Comparison of ENCODE assay signal across 8 cellular contexts in the genomic region with DNA sequence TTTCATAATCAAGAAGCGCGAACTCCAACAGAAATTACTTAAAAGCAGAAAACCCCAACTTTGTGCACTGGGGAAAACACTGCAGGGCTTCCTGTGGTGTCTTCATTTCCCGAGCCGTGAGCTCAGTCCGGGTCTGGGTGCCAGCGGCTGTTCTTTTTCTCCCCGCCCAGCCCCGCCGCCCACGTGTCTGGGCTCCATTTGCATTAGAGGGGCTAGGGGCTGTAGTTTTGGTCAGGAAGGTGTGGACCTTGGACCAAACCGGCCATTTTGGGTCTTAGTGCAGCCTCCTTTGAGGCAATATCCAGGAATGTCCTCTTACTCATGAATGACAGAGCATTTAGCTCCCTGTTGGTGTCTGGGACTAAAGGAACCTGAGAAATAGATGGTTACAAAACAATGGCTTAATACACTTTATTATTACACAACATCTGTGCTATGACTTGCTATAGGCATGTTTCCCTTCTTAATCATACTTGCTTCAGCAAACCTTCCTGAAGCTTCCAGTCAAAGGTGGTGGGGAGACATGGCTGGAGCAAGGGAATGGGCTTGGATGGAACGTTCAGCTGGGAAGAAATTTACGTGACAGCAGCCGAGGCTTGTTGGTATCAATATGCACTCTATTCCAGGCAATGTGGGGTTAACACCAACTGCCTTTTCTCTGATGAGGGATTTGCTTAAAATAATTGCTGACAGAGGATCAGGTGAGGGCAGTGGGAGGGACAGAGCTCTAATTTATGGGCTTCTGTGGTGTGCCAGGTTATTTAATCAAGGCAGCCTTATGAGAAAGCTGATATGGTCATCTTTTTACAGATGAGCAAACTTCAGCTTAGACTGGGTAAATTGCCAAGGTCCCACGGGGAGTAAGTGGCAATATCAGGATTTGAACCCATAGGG. TPM values are rescaled to one million over a fixed set of nuclear protein-coding genes. Genes with fewer than 3 reads are reported as not detected.
DNase-seq lines count a peak whose midpoint lies in the region; ATAC-seq lines count a peak whose summit lies in the region.

No MANE protein-coding gene starts in this region.

- H3K9me3 Mint-ChIP-seq in effector memory CD8-positive, alpha-beta T cell: no peaks in the 10 kb centered on the region

- peak overlapping the region in 1 of 2 experiments; percentile 24 for H3K4ac ChIP-seq in mesenchymal stem cell (ENCODE audit: low read depth in 1 of 2, low read length in 2 of 2)

- H2BK15ac ChIP-seq in mesenchymal stem cell (ENCODE audit: low read depth, poor library complexity, severe bottlenecking): no peak overlapping the region

- peak overlapping the region; percentile 90 for H3K4me2 ChIP-seq in mesenchymal stem cell (ENCODE audit: low read length, poor library complexity, severe bottlenecking)

- no peak overlapping the region for H2BK5ac ChIP-seq in mesenchymal stem cell (ENCODE audit: low read depth, low read length, poor library complexity, severe bottlenecking)

- WGBS in mesenchymal stem cell: 21% methylated on average over 15 of the region's 15 CpGs

- peak overlapping the region; percentile 13 for H2BK120ac ChIP-seq in mesenchymal stem cell (ENCODE audit: low read depth, low read length)

- no peak overlapping the region for H2AK5ac ChIP-seq in mesenchymal stem cell (ENCODE audit: low read length, severe bottlenecking)

- peaks cover 7% of the 10 kb centered on the region for H3K4me1 ChIP-seq in mesenchymal stem cell (ENCODE audit: control insufficient read depth, insufficient read depth, low read depth, low read length)
- H3K4me1 ChIP-seq in stomach smooth muscle (ENCODE audit: control insufficient read depth, insufficient read depth, low read length): peaks cover 34% of the 10 kb centered on the region

- peak overlapping the region in 1 of 2 experiments; percentile 47 for H3K18ac ChIP-seq in mesenchymal stem cell (ENCODE audit: low read depth in 1 of 2, low read length in 2 of 2)

- H3K27ac ChIP-seq in mesenchymal stem cell (ENCODE audit: low read length, poor library complexity, severe bottlenecking): peak overlapping the region; percentile 15
- H3K27ac ChIP-seq in stomach smooth muscle (ENCODE audit: low read length): peak overlapping the region; percentile 70

- peaks cover 24% of the 10 kb centered on the region for H3K79me1 ChIP-seq in mesenchymal stem cell (replicated peaks; ENCODE audit: low read length, poor library complexity, severe bottlenecking)

- peaks cover 14% of the 10 kb centered on the region for H3K36me3 Mint-ChIP-seq in effector memory CD8-positive, alpha-beta T cell (ENCODE audit: insufficient read depth)

- ATAC-seq in effector memory CD8-positive, alpha-beta T cell (replicated peaks): peak; percentile 69
- no peak for ATAC-seq in HG03520 (IDR thresholded peaks at IDR 0.05; ENCODE audit: unreplicated experiment)

- no peak overlapping the region for H2BK12ac ChIP-seq in mesenchymal stem cell (ENCODE audit: low read length in 2 of 2)

- H3K36me3 ChIP-seq in mesenchymal stem cell (ENCODE audit: control insufficient read depth in 1 of 2, insufficient read depth in 2 of 2, low read depth in 1 of 2, low read length in 2 of 2) (peaks cover 0 to 4% of the 10 kb centered on the region in 2 experiments), stomach smooth muscle (ENCODE audit: control insufficient read depth in 2 of 2, insufficient read depth in 2 of 2, low read length in 2 of 2) (no peaks in the 10 kb centered on the region)

- H3K4me3 ChIP-seq in mesenchymal stem cell (ENCODE audit: insufficient read depth in 1 of 2, low read depth in 1 of 2, low read length in 2 of 2) (peak overlapping the region; percentile 45 to 98), stomach smooth muscle (ENCODE audit: low read length in 2 of 2) (peak overlapping the region; percentile 91 to 94)

- H3K9me3 ChIP-seq in mesenchymal stem cell (ENCODE audit: control insufficient read depth, low read length) (no peaks in the 10 kb centered on the region), stomach smooth muscle (ENCODE audit: control insufficient read depth in 2 of 2, low read length in 2 of 2) (no peaks in the 10 kb centered on the region)

- no peak overlapping the region for H4K91ac ChIP-seq in mesenchymal stem cell (ENCODE audit: low read length)

- no peaks in the 10 kb centered on the region for H3K27me3 Mint-ChIP-seq in effector memory CD8-positive, alpha-beta T cell

- H3K4me1 Mint-ChIP-seq in effector memory CD8-positive, alpha-beta T cell (ENCODE audit: low read depth in 2 of 2): peaks cover 60 to 62% of the 10 kb centered on the region in 2 donors

- H3K23ac ChIP-seq in mesenchymal stem cell (ENCODE audit: low read length in 2 of 2): no peak overlapping the region

- H3K27me3 ChIP-seq in mesenchymal stem cell (ENCODE audit: control insufficient read depth in 1 of 2, insufficient read depth in 1 of 2, low read length in 2 of 2): no peaks in the 10 kb centered on the region
- H3K27me3 ChIP-seq in stomach smooth muscle (ENCODE audit: control insufficient read depth in 1 of 2, insufficient read depth in 2 of 2, low read length in 2 of 2): no peaks in the 10 kb centered on the region

- H3K14ac ChIP-seq in mesenchymal stem cell (ENCODE audit: low read length in 2 of 2): no peak overlapping the region

- H3K4me3 Mint-ChIP-seq in effector memory CD8-positive, alpha-beta T cell: peak overlapping the region; percentile 97

- H3K9ac ChIP-seq in mesenchymal stem cell (ENCODE audit: low read length) (peak overlapping the region; percentile 97), stomach smooth muscle (ENCODE audit: low read length in 2 of 2) (peak overlapping the region; percentile 66 to 91)

- H2AFZ ChIP-seq in mesenchymal stem cell (ENCODE audit: low read depth, low read length): no peak overlapping the region

- H3K27ac Mint-ChIP-seq in effector memory CD8-positive, alpha-beta T cell: peak overlapping the region; percentile 95 to 97

- H4K8ac ChIP-seq in mesenchymal stem cell (ENCODE audit: low read length): no peak overlapping the region

- DNase-seq in activated T-cell treated with anti-CD3 and anti-CD28 coated beads for 24 hours (ENCODE audit: low read depth) (peak; percentile 16), activated T-cell treated with anti-CD3 and anti-CD28 coated beads for 4 hours (no peak), MV-4-11 (lab: John Stamatoyannopoulos, UW) (peak; percentile 79), mesenchymal stem cell (peak; percentile 86)
- peak; percentile 54 for DNase-seq in activated CD4-positive, CD25-positive, alpha-beta regulatory T cell treated with anti-CD3 and anti-CD28 coated beads, Interleukin-2, amount 50 U/mL, for 72 hours
- peak in 2 of 3 experiments; percentile 27 to 35 for DNase-seq in effector memory CD8-positive, alpha-beta T cell

RNA-seq across cellular contexts. Expression of gene AGTRAP, which starts 1.1 kb away (rescaled TPM):
- 45.8 TPM for polyA plus RNA-seq in mesenchymal stem cell (2013, experiment 1 of 2)
- 47.1 TPM for polyA plus RNA-seq in mesenchymal stem cell (2013, experiment 2 of 2)

RNA-seq across cellular contexts. Expression of gene C1orf167, which starts 25.0 kb away (rescaled TPM):
- polyA plus RNA-seq in mesenchymal stem cell (2013, experiment 1 of 2): 0.36 TPM
- polyA plus RNA-seq in mesenchymal stem cell (2013, experiment 2 of 2): 0.19 TPM

RNA-seq across cellular contexts. Expression of gene DRAXIN, which starts 45.5 kb away (rescaled TPM):
- not detected for polyA plus RNA-seq in mesenchymal stem cell (2013, experiment 1 of 2)
- polyA plus RNA-seq in mesenchymal stem cell (2013, experiment 2 of 2): under 0.01 TPM

RNA-seq across cellular contexts. Expression of gene MAD2L2, which starts 56.0 kb away (rescaled TPM):
- 25.7 TPM for polyA plus RNA-seq in mesenchymal stem cell (2013, experiment 1 of 2)
- polyA plus RNA-seq in mesenchymal stem cell (2013, experiment 2 of 2): 26.3 TPM
